15 cellular contexts compared by ENCODE assay signal in genomic region chr1:178273707-178274410, GRCh38.
A peak's percentile ranks its signal among the peaks of the same experiment; 100 is the strongest.
DNase-seq lines count a peak whose midpoint lies in the region; ATAC-seq, FAIRE-seq and TF ChIP-seq lines count a peak whose summit lies in the region.
"Had no signal": no experiment of that assay in that cellular context is flagged by ENCODE, and none has a peak within 500 bp of the region (broad histone marks: within the 10 kb centered on the region; RNA-seq: fewer than 3 reads in every experiment).

No MANE protein-coding gene starts in this region.

- H3K9ac ChIP-seq in GM23248 (no peak overlapping the region), HUES48 (ENCODE audit: low read depth, low read length) (no peak overlapping the region)

- TF ChIP-seq RAD21 in A549 (conservative IDR thresholded peaks at IDR 0.05 in 1 of 2, IDR thresholded peaks at IDR 0.05 in 1 of 2): no peak

- H4K20me1 ChIP-seq in GM23248 (ENCODE audit: insufficient read depth): no peaks in the 10 kb centered on the region

- DNase-seq in A549 (ENCODE audit: low read depth in 1 of 2, low spot score in 1 of 2) (no peak), GM23248 (peak; percentile 35), astrocyte of the spinal cord (ENCODE audit: low read depth, low spot score) (peak; percentile 53), SJCRH30 (no peak), GM19240 (ENCODE audit: insufficient read length, low spot score) (no peak)
- no peak for DNase-seq in stimulated activated CD4-positive, alpha-beta T cell treated with anti-CD3 and anti-CD28 coated beads, Interleukin-2, amount 100 ng/mL, for 48 hours
- DNase-seq in activated CD4-positive, alpha-beta T cell treated with anti-CD3 and anti-CD28 coated beads, Interleukin-2, amount 50 U/mL, for 4 hours: no peak
- DNase-seq: activated CD4-positive, alpha-beta T cell treated with anti-CD3 and anti-CD28 coated beads for 1 hour; activated T-cell treated with anti-CD3 and anti-CD28 coated beads, Interleukin-2, amount 50 U/mL, for 1 hour; amygdala; HCEC 1CT; T-helper 1 cell; upper lobe of right lung had no signal

- CTCF ChIA-PET in A549 (lab: Yijun Ruan, JAX): interaction anchor here (0.5 to 2.6 kb wide), 3 partner anchors 10 to 242 kb away, joined by 3 to 16 read pairs (median 3); no protein-coding TSS in a partner anchor

- TF ChIP-seq POLR2A in A549 (IDR thresholded peaks at IDR 0.05; ENCODE audit: low read length): no peak

- FAIRE-seq in A549 (lab: Jason Lieb, UNC): no peak
- FAIRE-seq: GM19239 had no signal

- H3K27ac ChIP-seq in A549: peak overlapping the region in 1 of 2 experiments; percentile 22; a peak in 1 of 6 replicates
- H3K27ac ChIP-seq in GM23248: no peak overlapping the region
- peak overlapping the region; percentile 22 for H3K27ac ChIP-seq in HUES48 (ENCODE audit: low read depth, low read length)
- H3K27ac ChIP-seq in SJCRH30: no peak overlapping the region
- H3K27ac ChIP-seq: upper lobe of right lung had no signal

- in situ Hi-C loops in GM23248 (cut with MboI) (no loop called here), astrocyte of the spinal cord (cut with HindIII; ENCODE audit: low sequenced_read_pairs) (no loop called here)

- H3K36me3 ChIP-seq in GM23248 (ENCODE audit: low read depth): no peaks in the 10 kb centered on the region
- H3K36me3 ChIP-seq in HUES48 (ENCODE audit: control insufficient read depth, insufficient read depth, low read length): no peaks in the 10 kb centered on the region
- H3K36me3 ChIP-seq in SJCRH30: no peaks in the 10 kb centered on the region
- H3K36me3 ChIP-seq: upper lobe of right lung had no signal

- H3F3A ChIP-seq in GM23248 (ENCODE audit: insufficient read depth): peaks cover 18% of the 10 kb centered on the region

- POLR2A ChIA-PET in A549 (lab: Yijun Ruan, JAX): interaction anchor here (1.2 kb wide), 1 partner anchor 180 kb away, joined by 7 read pairs; the partner anchor contains the start of gene RASAL2

- H3K9me3 ChIP-seq in A549 (no peaks in the 10 kb centered on the region), GM23248 (ENCODE audit: low read depth) (no peaks in the 10 kb centered on the region), HUES48 (ENCODE audit: control insufficient read depth, insufficient read depth, low read length) (peaks cover 8% of the 10 kb centered on the region; the same call in 1 of the 2 replicates), SJCRH30 (replicated peaks) (no peaks in the 10 kb centered on the region)
- H3K9me3 ChIP-seq: upper lobe of right lung had no signal

- H3K4me2 ChIP-seq in A549 (no peak overlapping the region), GM23248 (ENCODE audit: unreplicated experiment) (no peak overlapping the region)

- peaks cover 100% of the 10 kb centered on the region for H3K79me2 ChIP-seq in GM23248 (ENCODE audit: insufficient read depth)

- no peak for ATAC-seq in A549
- ATAC-seq: upper lobe of right lung had no signal

- no peak overlapping the region for H2AFZ ChIP-seq in GM23248

- H3K4me3 ChIP-seq in A549 (no peak overlapping the region), GM23248 (no peak overlapping the region), HUES48 (ENCODE audit: low read depth, low read length) (no peak overlapping the region), astrocyte of the spinal cord (ENCODE audit: low read depth, low read length) (no peak overlapping the region), SJCRH30 (no peak overlapping the region)
- H3K4me3 ChIP-seq: upper lobe of right lung had no signal

- no peak for TF ChIP-seq CTCF in A549 (IDR thresholded peaks at IDR 0.05)
- no peak for TF ChIP-seq CTCF in astrocyte of the spinal cord (IDR thresholded peaks at IDR 0.05; ENCODE audit: low read depth, low read length)

- H3K27me3 ChIP-seq in GM23248 (replicated peaks; ENCODE audit: insufficient read depth): no peaks in the 10 kb centered on the region
- H3K27me3 ChIP-seq in HUES48 (ENCODE audit: control insufficient read depth, insufficient read depth, low read length): no peaks in the 10 kb centered on the region
- no peaks in the 10 kb centered on the region for H3K27me3 ChIP-seq in SJCRH30
- H3K27me3 ChIP-seq: upper lobe of right lung had no signal

- peaks cover 14% of the 10 kb centered on the region; the same call in 2 of the 3 replicates for H3K4me1 ChIP-seq in A549
- peaks cover 35% of the 10 kb centered on the region for H3K4me1 ChIP-seq in GM23248 (ENCODE audit: insufficient read depth)
- H3K4me1 ChIP-seq in HUES48 (ENCODE audit: control insufficient read depth, insufficient read depth, low read length): peaks cover 63% of the 10 kb centered on the region
- no peaks in the 10 kb centered on the region for H3K4me1 ChIP-seq in SJCRH30

- WGBS in A549 (ENCODE audit: missing lambda C conversion rate): 79% methylated on average over 6 of the region's 6 CpGs
- WGBS in GM23248 (ENCODE audit: low coverage in 1 of 2, low lambda C conversion rate in 2 of 2, missing lambda C conversion rate in 2 of 2), 2 experiments: 72 to 76% methylated on average over 6 of the region's 6 CpGs

- TF ChIP-seq EP300 in A549 (IDR thresholded peaks at IDR 0.05): no peak

- H3K9me2 ChIP-seq in GM23248 (ENCODE audit: insufficient read depth): no peaks in the 10 kb centered on the region

TF ChIP-seq in A549, 52 proteins besides CTCF, POLR2A, EP300 and RAD21:
- TF ChIP-seq FOSL2 (IDR thresholded peaks at IDR 0.05): no peak
- peak; percentile 15; the same call in 1 of the 2 replicates for TF ChIP-seq FOSL2 (CRISPR knock-in tag; IDR thresholded peaks at IDR 0.05)
- TF ChIP-seq CHD2 (IDR thresholded peaks at IDR 0.05; ENCODE audit: low read length, partially characterized antibody): no peak
- peak; percentile 3 for TF ChIP-seq MAFK (IDR thresholded peaks at IDR 0.05; ENCODE audit: partially characterized antibody)

Comparison
In these comparisons a context has a peak if more than half of its experiments do, and no peak if none do; other contexts are left out.
1. DNase-seq: peak in GM23248 (single experiment) and astrocyte of the spinal cord (single experiment); none in A549 (0 of 2), SJCRH30 (0 of 2), GM19240 (single experiment), stimulated activated CD4-positive, alpha-beta T cell treated with anti-CD3 and anti-CD28 coated beads, Interleukin-2, amount 100 ng/mL, for 48 hours (0 of 2) and activated CD4-positive, alpha-beta T cell treated with anti-CD3 and anti-CD28 coated beads, Interleukin-2, amount 50 U/mL, for 4 hours (0 of 2).